In genomic region chr4:119526786-119527550, GRCh38 we compare ENCODE assay signal across 20 cellular contexts.
DNase-seq lines count a peak whose midpoint lies in the region; ATAC-seq and TF ChIP-seq lines count a peak whose summit lies in the region.
"Had no signal": no experiment of that assay in that cellular context is flagged by ENCODE, and none has a peak within 500 bp of the region (broad histone marks: within the 10 kb centered on the region; RNA-seq: fewer than 3 reads in every experiment).

No MANE protein-coding gene starts in this region.

- no peak overlapping the region for H2BK5ac ChIP-seq in H9 (ENCODE audit: insufficient read length, low read length)

- H3K4me1 Mint-ChIP-seq in H9, result peaks cover 28 to 37% of the 10 kb centered on the region in 2 experiments
- H3K4me1 Mint-ChIP-seq: activated T-helper 17 cell treated with anti-CD3 and anti-CD28 coated beads, Interleukin-2, amount 50 U/mL, for 72 hours; B cell had no signal

- no peaks in the 10 kb centered on the region for H3K9me3 Mint-ChIP-seq in H9
- H3K9me3 Mint-ChIP-seq in activated naive CD4-positive, alpha-beta T cell treated with anti-CD3 and anti-CD28 coated beads, Interleukin-2, amount 50 U/mL, for 72 hours, result no peaks in the 10 kb centered on the region
- H3K9me3 Mint-ChIP-seq: activated T-helper 17 cell treated with anti-CD3 and anti-CD28 coated beads, Interleukin-2, amount 50 U/mL, for 72 hours; nephron progenitor cell; T-helper 2 cell treated with Interferon-gamma antibody and Interleukin-4, amounts not matched to agents 5 μg/mL and 100 μg/mL, for 36 hours had no signal

- H3K23me2 ChIP-seq in H9 (ENCODE audit: insufficient read length, low read depth, low read length, poor library complexity, severe bottlenecking), result no peaks in the 10 kb centered on the region

- WGBS in H9 (ENCODE audit: extremely low coverage, insufficient read length, low lambda C conversion rate), result no CpG with 5 or more reads among the region's 2 CpGs

- ATAC-seq in activated naive CD4-positive, alpha-beta T cell treated with anti-CD3 and anti-CD28 coated beads, Interleukin-2, amount 50 U/mL, for 72 hours, result no peak
- no peak for ATAC-seq in GM21529 (IDR thresholded peaks at IDR 0.05; ENCODE audit: unreplicated experiment)
- ATAC-seq: activated T-helper 17 cell treated with anti-CD3 and anti-CD28 coated beads, Interleukin-2, amount 50 U/mL, for 72 hours; K562; stimulated activated naive CD8-positive, alpha-beta T cell treated with anti-CD3 and anti-CD28 coated beads, Interleukin-15, Interleukin-2, amounts not matched to agents 100 U/mL and 50 U/mL, for 24 hours had no signal

- H3K27ac ChIP-seq in H9 (ENCODE audit: insufficient read length, low read depth, low read length) (no peak overlapping the region), ascending aorta (peak overlapping the region; percentile 79 to 86), iPS-18a (ENCODE audit: low read length) (peak overlapping the region; percentile 27), tibial artery (peak overlapping the region; percentile 61 to 70)

- no peak overlapping the region for H3K4me3 Mint-ChIP-seq in H9
- H3K4me3 Mint-ChIP-seq: activated T-helper 17 cell treated with anti-CD3 and anti-CD28 coated beads, Interleukin-2, amount 50 U/mL, for 72 hours; B cell; nephron progenitor cell; T-helper 2 cell treated with Interferon-gamma antibody and Interleukin-4, amounts not matched to agents 5 μg/mL and 100 μg/mL, for 36 hours had no signal

- no peaks in the 10 kb centered on the region for H3K79me2 ChIP-seq in H9 (ENCODE audit: insufficient read depth, low read length)

- H2BK20ac ChIP-seq in H9 (ENCODE audit: low read depth, low read length, poor library complexity, severe bottlenecking), result no peak overlapping the region

- H2AK5ac ChIP-seq in H9 (ENCODE audit: insufficient read length, low read length), result no peak overlapping the region

- 0 out of 2 replicates have a peak, but pooled peaks cover 2% of the 10 kb centered on the region for H3K4me1 ChIP-seq in H9 (ENCODE audit: insufficient read depth, low read length)
- peaks cover 4 to 33% of the 10 kb centered on the region in 2 donors for H3K4me1 ChIP-seq in ascending aorta
- peaks cover 21% of the 10 kb centered on the region for H3K4me1 ChIP-seq in iPS-18a (ENCODE audit: control insufficient read depth, low read depth, low read length)
- H3K4me1 ChIP-seq in tibial artery, result peaks cover 0 to 60% (median 20%) of the 10 kb centered on the region in 4 donors

- H2BK120ac ChIP-seq in H9 (ENCODE audit: low read depth, low read length, poor library complexity, severe bottlenecking), result no peak overlapping the region

- no peak for DNase-seq in H9
- no peak for DNase-seq in ascending aorta (ENCODE audit: low spot score in 2 of 2)
- DNase-seq in tibial artery, result no peak
- DNase-seq in HuH-7.5 (ENCODE audit: low spot score), result no peak
- no peak for DNase-seq in activated naive CD4-positive, alpha-beta T cell treated with anti-CD3 and anti-CD28 coated beads, Interleukin-2, amount 50 U/mL, for 72 hours (ENCODE audit: low spot score in 2 of 2)
- DNase-seq: activated CD4-positive, CD25-positive, alpha-beta regulatory T cell treated with anti-CD3 and anti-CD28 coated beads, Interleukin-2, amount 50 U/mL, for 72 hours; amygdala; GF-D8; glutamatergic neuron; mammary epithelial cell; NCI-H2029 treated with DMSO at 0.1 percent for 48 hours; NCI-H510A treated with DMSO at 0.1 percent for 48 hours; nephron progenitor cell; stimulated activated naive CD8-positive, alpha-beta T cell treated with anti-CD3 and anti-CD28 coated beads, Interleukin-15, Interleukin-2, amounts not matched to agents 100 U/mL and 50 U/mL, for 24 hours had no signal

- H3K14ac ChIP-seq in H9 (ENCODE audit: insufficient read depth, low read length), result no peak overlapping the region

- H3K23ac ChIP-seq in H9 (ENCODE audit: insufficient read length, low read depth, low read length), result no peak overlapping the region

- H3K36me3 Mint-ChIP-seq in H9 (ENCODE audit: insufficient read depth in 1 of 3, low read depth in 3 of 3), result peaks cover 2 to 12% (median 2%) of the 10 kb centered on the region in 3 experiments; a peak in 6 of 7 replicates
- no peaks in the 10 kb centered on the region for H3K36me3 Mint-ChIP-seq in activated naive CD4-positive, alpha-beta T cell treated with anti-CD3 and anti-CD28 coated beads, Interleukin-2, amount 50 U/mL, for 72 hours

- H3K27ac Mint-ChIP-seq in H9, result peak overlapping the region in 2 of 3 experiments; percentile 86 to 93; a peak in 5 of 7 replicates
- no peak overlapping the region for H3K27ac Mint-ChIP-seq in activated naive CD4-positive, alpha-beta T cell treated with anti-CD3 and anti-CD28 coated beads, Interleukin-2, amount 50 U/mL, for 72 hours
- H3K27ac Mint-ChIP-seq: activated T-helper 17 cell treated with anti-CD3 and anti-CD28 coated beads, Interleukin-2, amount 50 U/mL, for 72 hours; B cell; nephron progenitor cell; T-helper 2 cell treated with Interferon-gamma antibody and Interleukin-4, amounts not matched to agents 5 μg/mL and 100 μg/mL, for 36 hours had no signal

- no peaks in the 10 kb centered on the region for H4K20me1 ChIP-seq in H9 (ENCODE audit: control insufficient read depth, insufficient read depth, insufficient read length)

- no peak overlapping the region for H3K18ac ChIP-seq in H9 (ENCODE audit: insufficient read length, low read depth, low read length)

- H2BK12ac ChIP-seq in H9 (ENCODE audit: insufficient read length, low read depth, low read length), result no peak overlapping the region

- no peaks in the 10 kb centered on the region for H3K79me1 ChIP-seq in H9 (ENCODE audit: insufficient read depth, low read depth, low read length, poor library complexity, severe bottlenecking)

- no peak overlapping the region for H4K8ac ChIP-seq in H9 (replicated peaks; ENCODE audit: insufficient read length, low read depth, low read length)

- no peak overlapping the region for H4K91ac ChIP-seq in H9 (ENCODE audit: insufficient read length, low read depth, low read length)

- H2BK15ac ChIP-seq in H9 (ENCODE audit: low read depth, low read length), result no peak overlapping the region

- no peak overlapping the region for H4K5ac ChIP-seq in H9 (ENCODE audit: insufficient read length, low read depth, low read length)

- no peaks in the 10 kb centered on the region for H3K27me3 ChIP-seq in H9 (ENCODE audit: insufficient read depth, low read length)
- H3K27me3 ChIP-seq in ascending aorta, result no peaks in the 10 kb centered on the region
- H3K27me3 ChIP-seq in iPS-18a (ENCODE audit: control insufficient read depth, insufficient read depth, low read length), result no peaks in the 10 kb centered on the region
- no peaks in the 10 kb centered on the region for H3K27me3 ChIP-seq in tibial artery

- TF ChIP-seq CTCF in H9 (conservative IDR thresholded peaks at IDR 0.05) (no peak), ascending aorta (IDR thresholded peaks at IDR 0.05) (no peak), tibial artery (IDR thresholded peaks at IDR 0.05) (no peak)

- H3K36me3 ChIP-seq in ascending aorta, result peaks cover 14% of the 10 kb centered on the region in 2 donors
- peaks cover 6% of the 10 kb centered on the region for H3K36me3 ChIP-seq in iPS-18a (ENCODE audit: control insufficient read depth, low read depth, low read length)
- H3K36me3 ChIP-seq in tibial artery, result peaks cover 0 to 30% (median 7%) of the 10 kb centered on the region in 3 donors

- H2AFZ ChIP-seq in H9 (ENCODE audit: low read length), result no peak overlapping the region

- intact Hi-C loops in ascending aorta (cut with DNase I), result no loop called here
- intact Hi-C loops in tibial artery (cut with DNase I; ENCODE audit: low total_unique reads), result no loop called here

- no peak overlapping the region for H3K4ac ChIP-seq in H9 (ENCODE audit: low read depth, low read length)

- H3K9me3 ChIP-seq in H9 (ENCODE audit: control insufficient read depth, low read depth, low read length) (no peaks in the 10 kb centered on the region), ascending aorta (no peaks in the 10 kb centered on the region), iPS-18a (ENCODE audit: control insufficient read depth, low read depth, low read length) (no peaks in the 10 kb centered on the region), tibial artery (no peaks in the 10 kb centered on the region)

- H3K27me3 Mint-ChIP-seq in H9 (ENCODE audit: low read depth), result no peaks in the 10 kb centered on the region
- H3K27me3 Mint-ChIP-seq: activated T-helper 17 cell treated with anti-CD3 and anti-CD28 coated beads, Interleukin-2, amount 50 U/mL, for 72 hours; B cell had no signal

- no peak overlapping the region for H3K4me2 ChIP-seq in H9 (ENCODE audit: insufficient read depth, insufficient read length, low read length)

- H3K4me3 ChIP-seq in ascending aorta (no peak overlapping the region), iPS-18a (ENCODE audit: low read length) (no peak overlapping the region), tibial artery (no peak overlapping the region)
- H3K4me3 ChIP-seq: K562 had no signal

- no peak overlapping the region for H3K9ac ChIP-seq in H9 (ENCODE audit: extremely low read depth, insufficient read length, low read length)
- no peak overlapping the region for H3K9ac ChIP-seq in iPS-18a (ENCODE audit: low read length)

- no peak overlapping the region for H3T11ph ChIP-seq in H9 (ENCODE audit: low read length)

- H3K56ac ChIP-seq in H9 (ENCODE audit: insufficient read length, low read depth, low read length), result no peak overlapping the region

Comparison
In these comparisons a context has a peak if more than half of its experiments do, and no peak if none do; other contexts are left out.
1. H3K27ac Mint-ChIP-seq: peak in H9 (2 of 3); none in activated naive CD4-positive, alpha-beta T cell treated with anti-CD3 and anti-CD28 coated beads, Interleukin-2, amount 50 U/mL, for 72 hours (0 of 2).